ENCODE assay signal across 28 cellular contexts in the genomic region with DNA sequence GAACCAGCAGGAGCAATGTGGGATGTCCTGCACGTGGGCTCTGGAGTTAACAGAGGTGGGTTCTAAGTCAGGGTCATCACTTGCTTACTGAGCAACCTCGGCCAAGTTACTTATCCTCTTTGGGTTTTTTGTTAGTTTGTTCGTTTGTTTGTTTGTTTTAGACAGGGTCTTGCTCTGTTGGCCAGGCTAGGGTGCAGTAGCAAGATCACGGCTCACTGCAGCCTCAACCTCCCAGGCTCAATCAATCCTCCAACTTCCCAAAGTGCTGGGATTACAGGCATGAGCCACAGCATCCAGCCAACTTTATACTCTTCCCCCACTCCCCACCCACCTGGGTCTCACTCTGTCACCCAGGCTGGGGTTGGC.
A peak's percentile ranks its signal among the peaks of the same experiment; 100 is the strongest.
DNase-seq lines count a peak whose midpoint lies in the region; ATAC-seq and TF ChIP-seq lines count a peak whose summit lies in the region.
"Had no signal": no experiment of that assay in that cellular context is flagged by ENCODE, and none has a peak within 500 bp of the region (broad histone marks: within the 10 kb centered on the region; RNA-seq: fewer than 3 reads in every experiment).

No MANE protein-coding gene starts in this region.

- peaks cover 54% of the 10 kb centered on the region for H3K36me3 ChIP-seq in CD4-positive, CD25-positive, alpha-beta regulatory T cell (ENCODE audit: control insufficient read depth, insufficient read depth, low read length)
- peaks cover 4% of the 10 kb centered on the region for H3K36me3 ChIP-seq in Caco-2 (ENCODE audit: control insufficient read depth, insufficient read depth, low read length)
- H3K36me3 ChIP-seq in endodermal cell (ENCODE audit: control insufficient read depth, insufficient read depth, low read length): peaks cover 58% of the 10 kb centered on the region
- H3K36me3 ChIP-seq in trophoblast cell (ENCODE audit: control insufficient read depth in 1 of 2, insufficient read depth in 2 of 2, low read length in 2 of 2): peaks cover 28 to 48% of the 10 kb centered on the region in 2 experiments

- CTCF ChIA-PET in Caco-2 (lab: Charles Lee): interaction anchor here (0.5 to 2.4 kb wide), 5 partner anchors 9 to 263 kb away, joined by 3 to 19 read pairs (median 3); no protein-coding TSS in a partner anchor

- POLR2A ChIA-PET in Caco-2 (lab: Charles Lee): interaction anchor here (0.6 kb wide), 1 partner anchor 509 kb away, joined by 3 read pairs; no protein-coding TSS in a partner anchor

- intact Hi-C loops in Caco-2 (cut with micrococcal nuclease; ENCODE audit: unreplicated experiment): no loop called here

- peaks cover 66% of the 10 kb centered on the region for H3K36me3 Mint-ChIP-seq in CD4-positive, CD25-positive, alpha-beta regulatory T cell
- H3K36me3 Mint-ChIP-seq in Caco-2 (ENCODE audit: insufficient read depth, unreplicated experiment): peaks cover 50% of the 10 kb centered on the region
- H3K36me3 Mint-ChIP-seq in endodermal cell (ENCODE audit: low read depth): peaks cover 64% of the 10 kb centered on the region
- H3K36me3 Mint-ChIP-seq in activated T-cell treated with anti-CD3 and anti-CD28 coated beads, Interleukin-2, amount 50 U/mL, for 4 hours (ENCODE audit: insufficient read depth): peaks cover 45% of the 10 kb centered on the region

- H3K4me2 ChIP-seq in trophoblast cell (ENCODE audit: low read length): no peak overlapping the region

- no TSS peak for BruUV-seq in Caco-2 (replicated peaks; lab: Mats Ljungman, UMichigan)

- no peak overlapping the region for H4K8ac ChIP-seq in trophoblast cell (ENCODE audit: low read depth, low read length)

- no peak overlapping the region for H2AK5ac ChIP-seq in trophoblast cell (ENCODE audit: low read length)

- no peak overlapping the region for H2BK120ac ChIP-seq in trophoblast cell (ENCODE audit: insufficient read depth, low read length, poor library complexity)

- ATAC-seq in CD4-positive, CD25-positive, alpha-beta regulatory T cell (ENCODE audit: low read depth in 2 of 2): no peak
- ATAC-seq in GM21526 (IDR thresholded peaks at IDR 0.05; ENCODE audit: low FRiP score, unreplicated experiment) (no peak), HG03432 (IDR thresholded peaks at IDR 0.05; ENCODE audit: unreplicated experiment) (no peak)
- ATAC-seq in activated T-cell treated with anti-CD3 and anti-CD28 coated beads, Interleukin-2, amount 50 U/mL, for 4 hours: no peak
- ATAC-seq: body of pancreas, GM12878, pancreas had no signal

- no peak overlapping the region for H4K91ac ChIP-seq in trophoblast cell (ENCODE audit: low read depth, low read length)

- H2AFZ ChIP-seq in trophoblast cell (ENCODE audit: insufficient read depth, low read length, poor library complexity): no peak overlapping the region
- H2AFZ ChIP-seq: GM23248 had no signal

- WGBS in endodermal cell (ENCODE audit: insufficient coverage in 1 of 2, insufficient read length in 1 of 2), 2 experiments: 87 to 100% methylated on average over 1 to 4 of the region's 4 CpGs
- WGBS in trophoblast cell (ENCODE audit: extremely low coverage, insufficient coverage, insufficient read length): no CpG with 5 or more reads among the region's 4 CpGs

- TF ChIP-seq CTCF in Caco-2 (IDR thresholded peaks at IDR 0.05; ENCODE audit: insufficient read depth in 1 of 2, low read depth in 1 of 2, low read length in 1 of 2, severe bottlenecking in 1 of 2, unreplicated experiment in 1 of 2) (no peak), endodermal cell (conservative IDR thresholded peaks at IDR 0.05) (no peak)

- no peak overlapping the region for H3K14ac ChIP-seq in trophoblast cell (ENCODE audit: low read length)

- no peaks in the 10 kb centered on the region for H3K9me3 Mint-ChIP-seq in CD4-positive, CD25-positive, alpha-beta regulatory T cell
- H3K9me3 Mint-ChIP-seq in Caco-2 (ENCODE audit: unreplicated experiment): no peaks in the 10 kb centered on the region
- H3K9me3 Mint-ChIP-seq in endodermal cell: no peaks in the 10 kb centered on the region
- H3K9me3 Mint-ChIP-seq in activated T-cell treated with anti-CD3 and anti-CD28 coated beads, Interleukin-2, amount 50 U/mL, for 4 hours: no peaks in the 10 kb centered on the region
- H3K9me3 Mint-ChIP-seq: activated CD4-positive, alpha-beta memory T cell treated with anti-CD3 and anti-CD28 coated beads for 36 hours; CD14-positive monocyte; naive B cell had no signal

- H3K4ac ChIP-seq in trophoblast cell (ENCODE audit: low read depth, low read length): no peak overlapping the region

- H3K4me3 Mint-ChIP-seq in CD4-positive, CD25-positive, alpha-beta regulatory T cell: no peak overlapping the region
- H3K4me3 Mint-ChIP-seq in Caco-2 (ENCODE audit: unreplicated experiment): no peak overlapping the region
- H3K4me3 Mint-ChIP-seq in endodermal cell: no peak overlapping the region
- no peak overlapping the region for H3K4me3 Mint-ChIP-seq in activated T-cell treated with anti-CD3 and anti-CD28 coated beads, Interleukin-2, amount 50 U/mL, for 4 hours
- H3K4me3 Mint-ChIP-seq: activated CD4-positive, alpha-beta memory T cell treated with anti-CD3 and anti-CD28 coated beads for 36 hours; CD14-positive monocyte had no signal

- no peak overlapping the region for H3K18ac ChIP-seq in trophoblast cell (ENCODE audit: low read length)

- no peaks in the 10 kb centered on the region for H3K4me1 ChIP-seq in CD4-positive, CD25-positive, alpha-beta regulatory T cell (ENCODE audit: control insufficient read depth, insufficient read depth, low read length, poor library complexity, severe bottlenecking)
- H3K4me1 ChIP-seq in Caco-2 (no peaks in the 10 kb centered on the region), endodermal cell (ENCODE audit: control insufficient read depth, insufficient read depth, low read length) (peaks cover 3% of the 10 kb centered on the region), trophoblast cell (ENCODE audit: control insufficient read depth in 1 of 2, insufficient read depth in 2 of 2, low read length in 2 of 2) (no peaks in the 10 kb centered on the region)
- H3K4me1 ChIP-seq: adrenal gland, body of pancreas, pancreas, right atrium auricular region had no signal

- no peak overlapping the region for H3K27ac ChIP-seq in CD4-positive, CD25-positive, alpha-beta regulatory T cell (ENCODE audit: insufficient read depth, low read length, poor library complexity, severe bottlenecking)
- no peak overlapping the region for H3K27ac ChIP-seq in endodermal cell (ENCODE audit: low read depth, low read length)
- no peak overlapping the region for H3K27ac ChIP-seq in trophoblast cell (ENCODE audit: low read depth, low read length)
- H3K27ac ChIP-seq: adrenal gland, body of pancreas, GM23248, left ventricle myocardium inferior, pancreas, right atrium auricular region had no signal

- peaks cover 3 to 11% (median 4%) of the 10 kb centered on the region in 4 donors for H3K4me1 Mint-ChIP-seq in CD4-positive, CD25-positive, alpha-beta regulatory T cell
- H3K4me1 Mint-ChIP-seq in Caco-2 (ENCODE audit: low read depth, unreplicated experiment): no peaks in the 10 kb centered on the region
- H3K4me1 Mint-ChIP-seq in endodermal cell: peaks cover 8% of the 10 kb centered on the region
- H3K4me1 Mint-ChIP-seq in activated T-cell treated with anti-CD3 and anti-CD28 coated beads, Interleukin-2, amount 50 U/mL, for 4 hours (ENCODE audit: low read depth): peaks cover 5% of the 10 kb centered on the region

- H3K27me3 ChIP-seq in CD4-positive, CD25-positive, alpha-beta regulatory T cell (ENCODE audit: control insufficient read depth, insufficient read depth, low read length): no peaks in the 10 kb centered on the region
- H3K27me3 ChIP-seq in Caco-2 (replicated peaks; ENCODE audit: control insufficient read depth, insufficient read depth, low read length) (no peaks in the 10 kb centered on the region), endodermal cell (ENCODE audit: control insufficient read depth, insufficient read depth, low read length, poor library complexity, severe bottlenecking) (no peaks in the 10 kb centered on the region), trophoblast cell (ENCODE audit: insufficient read depth, low read length) (no peaks in the 10 kb centered on the region)
- H3K27me3 ChIP-seq: adrenal gland, body of pancreas, dorsolateral prefrontal cortex, pancreas, right atrium auricular region had no signal

- H4K12ac ChIP-seq in trophoblast cell (ENCODE audit: low read depth, low read length): no peak overlapping the region

- no peaks in the 10 kb centered on the region for H3K27me3 Mint-ChIP-seq in CD4-positive, CD25-positive, alpha-beta regulatory T cell
- H3K27me3 Mint-ChIP-seq in Caco-2 (ENCODE audit: insufficient read depth, unreplicated experiment) (no peaks in the 10 kb centered on the region), endodermal cell (ENCODE audit: insufficient read depth) (no peaks in the 10 kb centered on the region)
- H3K27me3 Mint-ChIP-seq in activated T-cell treated with anti-CD3 and anti-CD28 coated beads, Interleukin-2, amount 50 U/mL, for 4 hours (ENCODE audit: low read depth): no peaks in the 10 kb centered on the region
- H3K27me3 Mint-ChIP-seq: activated CD4-positive, alpha-beta memory T cell treated with anti-CD3 and anti-CD28 coated beads for 36 hours; naive B cell had no signal

- H3K9me3 ChIP-seq in CD4-positive, CD25-positive, alpha-beta regulatory T cell (ENCODE audit: control insufficient read depth in 2 of 2, low read length in 2 of 2): no peaks in the 10 kb centered on the region
- H3K9me3 ChIP-seq in Caco-2: no peaks in the 10 kb centered on the region
- no peaks in the 10 kb centered on the region for H3K9me3 ChIP-seq in endodermal cell (ENCODE audit: control insufficient read depth, low read length)
- H3K9me3 ChIP-seq in trophoblast cell (ENCODE audit: insufficient read depth, low read depth, low read length): no peaks in the 10 kb centered on the region
- H3K9me3 ChIP-seq: adrenal gland, body of pancreas, left ventricle myocardium inferior, pancreas, right atrium auricular region had no signal

- H3K23ac ChIP-seq in trophoblast cell (ENCODE audit: low read length): no peak overlapping the region

- H2BK5ac ChIP-seq in trophoblast cell (ENCODE audit: low read depth, low read length, poor library complexity): no peak overlapping the region

- no peak overlapping the region for H3K9ac ChIP-seq in endodermal cell (ENCODE audit: extremely low read depth, low read length, poor library complexity, severe bottlenecking)
- H3K9ac ChIP-seq in trophoblast cell (ENCODE audit: low read length): no peak overlapping the region
- H3K9ac ChIP-seq: GM23248 had no signal

- no peaks in the 10 kb centered on the region for H3K79me2 ChIP-seq in trophoblast cell (ENCODE audit: control insufficient read depth, insufficient read depth, low read length, poor library complexity)

- H2BK12ac ChIP-seq in trophoblast cell (ENCODE audit: low read length): peak overlapping the region; percentile 20

- no peak overlapping the region for H3K4me3 ChIP-seq in CD4-positive, CD25-positive, alpha-beta regulatory T cell (ENCODE audit: low read depth, low read length)
- H3K4me3 ChIP-seq in Caco-2 (ENCODE audit: low read depth, low read length): no peak overlapping the region
- no peak overlapping the region for H3K4me3 ChIP-seq in endodermal cell (ENCODE audit: low read length)
- H3K4me3 ChIP-seq in trophoblast cell (ENCODE audit: low read depth, low read length): no peak overlapping the region
- H3K4me3 ChIP-seq: adrenal gland, body of pancreas, dorsolateral prefrontal cortex, GM12878, GM23248, left ventricle myocardium inferior, pancreas, right atrium auricular region had no signal

- no peaks in the 10 kb centered on the region for H3K79me1 ChIP-seq in trophoblast cell (ENCODE audit: low read length)

- no peak for DNase-seq in CD4-positive, CD25-positive, alpha-beta regulatory T cell
- DNase-seq in Caco-2 (no peak), endodermal cell (peak; percentile 24), trophoblast cell (no peak)
- no peak for DNase-seq in activated T-cell treated with anti-CD3 and anti-CD28 coated beads, Interleukin-2, amount 50 U/mL, for 4 hours
- DNase-seq: activated CD4-positive, alpha-beta memory T cell treated with anti-CD3 and anti-CD28 coated beads for 36 hours; activated CD4-positive, CD25-positive, alpha-beta regulatory T cell; activated gamma-delta T cell treated with Interleukin-2 at 50 U/mL for 16 hours; adrenal gland; body of pancreas; DMS 273 treated with DMSO at 0.1 percent for 48 hours; dorsolateral prefrontal cortex; EL; GM23248; left ventricle myocardium inferior; naive B cell; NCI-H1092; NCI-H2029; NCI-H526; pancreas; stimulated activated CD4-positive, alpha-beta T cell treated with anti-CD3 and anti-CD28 coated beads, Interleukin-2, amount 100 ng/mL, for 48 hours; substantia nigra; SW 1271 had no signal

- peak overlapping the region; percentile 37 to 84 (median 76) for H3K27ac Mint-ChIP-seq in CD4-positive, CD25-positive, alpha-beta regulatory T cell
- H3K27ac Mint-ChIP-seq in Caco-2 (ENCODE audit: unreplicated experiment): peak overlapping the region; percentile 17
- H3K27ac Mint-ChIP-seq in endodermal cell: peak overlapping the region; percentile 42
- H3K27ac Mint-ChIP-seq: activated CD4-positive, alpha-beta memory T cell treated with anti-CD3 and anti-CD28 coated beads for 36 hours had no signal

Comparison
In these comparisons a context has a peak if more than half of its experiments do, and no peak if none do; other contexts are left out.
1. H3K27ac Mint-ChIP-seq: peak in every context shown above with its lines; median percentile 76 in CD4-positive, CD25-positive, alpha-beta regulatory T cell; 42 in endodermal cell; 17 in Caco-2.